In the genomic region with DNA sequence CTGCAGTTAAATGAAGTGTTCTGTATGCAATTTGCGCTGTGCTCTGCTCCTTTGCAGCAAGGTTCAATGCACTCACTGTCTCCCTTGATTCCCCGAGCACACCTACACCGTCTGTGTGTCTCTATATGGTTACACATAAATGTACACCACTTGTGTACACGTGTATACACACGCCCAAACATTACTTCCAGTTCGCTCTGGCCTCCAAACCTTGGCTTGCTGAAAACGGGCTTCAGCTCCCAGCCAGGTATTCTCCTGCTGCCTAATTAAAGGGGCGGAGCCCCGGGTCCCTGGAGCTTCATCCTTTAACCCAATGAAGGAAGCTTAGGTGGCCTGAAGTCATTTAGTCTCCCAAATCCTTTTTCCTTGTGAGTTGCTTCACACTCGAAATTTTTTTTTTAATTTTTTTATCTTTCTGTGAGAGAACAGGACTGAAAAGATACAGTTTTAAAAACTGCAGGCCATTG, we compare ENCODE assay signal across 10 cellular contexts. TPM values are rescaled to one million over a fixed set of nuclear protein-coding genes. Genes with fewer than 3 reads are reported as not detected.
DNase-seq lines count a peak whose midpoint lies in the region; ATAC-seq and TF ChIP-seq lines count a peak whose summit lies in the region.
"Had no signal": no experiment of that assay in that cellular context is flagged by ENCODE, and none has a peak within 500 bp of the region (broad histone marks: within the 10 kb centered on the region; RNA-seq: fewer than 3 reads in every experiment).

No MANE protein-coding gene starts in this region.

- H3K9ac ChIP-seq in H9 (ENCODE audit: extremely low read depth, insufficient read length, low read length), result no peak overlapping the region

- H3K14ac ChIP-seq in H9 (ENCODE audit: insufficient read depth, low read length), result no peak overlapping the region

- no peak overlapping the region for H2BK15ac ChIP-seq in H9 (ENCODE audit: low read depth, low read length)

- no peak overlapping the region for H2BK12ac ChIP-seq in H9 (ENCODE audit: insufficient read length, low read depth, low read length)

- H3K27me3 Mint-ChIP-seq in H9 (ENCODE audit: low read depth) (peaks cover 100% of the 10 kb centered on the region), neural crest cell (ENCODE audit: low read depth) (peaks cover 99% of the 10 kb centered on the region), chondrocyte (ENCODE audit: low read depth) (peaks cover 88% of the 10 kb centered on the region)

- no peak overlapping the region; a peak in 1 of 7 replicates for H3K27ac Mint-ChIP-seq in H9
- H3K27ac Mint-ChIP-seq in neural crest cell (ENCODE audit: unreplicated experiment), result no peak overlapping the region
- no peak overlapping the region for H3K27ac Mint-ChIP-seq in chondrocyte (ENCODE audit: unreplicated experiment)

- H3K4me1 Mint-ChIP-seq in H9, result peaks cover 53 to 84% of the 10 kb centered on the region in 2 experiments
- H3K4me1 Mint-ChIP-seq in neural crest cell, result peaks cover 10% of the 10 kb centered on the region
- H3K4me1 Mint-ChIP-seq in chondrocyte (ENCODE audit: low read depth), result peaks cover 19% of the 10 kb centered on the region

- H4K8ac ChIP-seq in H9 (replicated peaks; ENCODE audit: insufficient read length, low read depth, low read length), result no peak overlapping the region

- TF ChIP-seq CTCF in H9 (conservative IDR thresholded peaks at IDR 0.05), result no peak
- TF ChIP-seq CTCF in coronary artery (IDR thresholded peaks at IDR 0.05), result no peak
- no peak for TF ChIP-seq CTCF in neural crest cell (conservative IDR thresholded peaks at IDR 0.05)
- TF ChIP-seq CTCF in chondrocyte (IDR thresholded peaks at IDR 0.05), result no peak

- peak overlapping the region; percentile 41 for H3K56ac ChIP-seq in H9 (ENCODE audit: insufficient read length, low read depth, low read length)

- peak overlapping the region; percentile 56 for H3K4me3 ChIP-seq in coronary artery

- H3K9me3 Mint-ChIP-seq in H9, result peaks cover 3 to 12% of the 10 kb centered on the region in 2 experiments; a peak in 2 of 5 replicates
- H3K9me3 Mint-ChIP-seq in neural crest cell, result no peaks in the 10 kb centered on the region
- H3K9me3 Mint-ChIP-seq in chondrocyte (ENCODE audit: low read depth), result no peaks in the 10 kb centered on the region

- H3K4ac ChIP-seq in H9 (ENCODE audit: low read depth, low read length), result no peak overlapping the region

- H4K5ac ChIP-seq in H9 (ENCODE audit: insufficient read length, low read depth, low read length), result no peak overlapping the region

- H2AK5ac ChIP-seq in H9 (ENCODE audit: insufficient read length, low read length), result no peak overlapping the region

- H3K9me3 ChIP-seq in H9 (ENCODE audit: control insufficient read depth, low read depth, low read length), result no peaks in the 10 kb centered on the region

- no peaks in the 10 kb centered on the region for H4K20me1 ChIP-seq in H9 (ENCODE audit: control insufficient read depth, insufficient read depth, insufficient read length)

- DNase-seq in H9, result peak; percentile 54
- peak; percentile 77 for DNase-seq in NCI-H146 treated with DMSO at 0.1 percent for 48 hours (lab: John Stamatoyannopoulos, UW; ENCODE audit: unreplicated experiment)
- DNase-seq in coronary artery (ENCODE audit: low spot score), result no peak
- DNase-seq in neural crest cell (ENCODE audit: low read depth, low spot score), result no peak
- DNase-seq in T-helper 1 cell, result no peak
- no peak for DNase-seq in chondrocyte (ENCODE audit: low spot score)
- DNase-seq in substantia nigra (lab: John Stamatoyannopoulos, UW), result no peak
- DNase-seq: stimulated activated naive CD8-positive, alpha-beta T cell treated with anti-CD3 and anti-CD28 coated beads, Interleukin-15, Interleukin-2, amounts not matched to agents 100 U/mL and 50 U/mL, for 24 hours had no signal

- peak overlapping the region; percentile 100 for H3K4me2 ChIP-seq in H9 (ENCODE audit: insufficient read depth, insufficient read length, low read length)

- no peak overlapping the region for H4K91ac ChIP-seq in H9 (ENCODE audit: insufficient read length, low read depth, low read length)

- H3K23ac ChIP-seq in H9 (ENCODE audit: insufficient read length, low read depth, low read length), result no peak overlapping the region

- no peaks in the 10 kb centered on the region for H3K79me2 ChIP-seq in H9 (ENCODE audit: insufficient read depth, low read length)

- peaks cover 25% of the 10 kb centered on the region for H3K23me2 ChIP-seq in H9 (ENCODE audit: insufficient read length, low read depth, low read length, poor library complexity, severe bottlenecking)

- no peak overlapping the region for H2BK120ac ChIP-seq in H9 (ENCODE audit: low read depth, low read length, poor library complexity, severe bottlenecking)

- H3K4me3 Mint-ChIP-seq in H9 (peak overlapping the region; percentile 57 to 86), neural crest cell (peak overlapping the region; percentile 47), chondrocyte (ENCODE audit: unreplicated experiment) (no peak overlapping the region)

- H3K27me3 ChIP-seq in H9 (ENCODE audit: insufficient read depth, low read length), result peaks cover 75% of the 10 kb centered on the region

- no peak for ATAC-seq in HG02885 (IDR thresholded peaks at IDR 0.05; ENCODE audit: poor library complexity, unreplicated experiment)
- ATAC-seq: stimulated activated naive CD8-positive, alpha-beta T cell treated with anti-CD3 and anti-CD28 coated beads, Interleukin-15, Interleukin-2, amounts not matched to agents 100 U/mL and 50 U/mL, for 24 hours had no signal

- H3K36me3 Mint-ChIP-seq in H9 (ENCODE audit: insufficient read depth in 1 of 3, low read depth in 3 of 3) (no peaks in the 10 kb centered on the region; a peak in 1 of 7 replicates), neural crest cell (ENCODE audit: low read depth) (peaks cover 2% of the 10 kb centered on the region), chondrocyte (ENCODE audit: low read depth) (peaks cover 2% of the 10 kb centered on the region)

- no peak overlapping the region for H2BK5ac ChIP-seq in H9 (ENCODE audit: insufficient read length, low read length)

- H2AFZ ChIP-seq in H9 (ENCODE audit: low read length), result no peak overlapping the region

- no peaks in the 10 kb centered on the region for H3K79me1 ChIP-seq in H9 (ENCODE audit: insufficient read depth, low read depth, low read length, poor library complexity, severe bottlenecking)

- no peak overlapping the region for H3T11ph ChIP-seq in H9 (ENCODE audit: low read length)

- no peak overlapping the region for H2BK20ac ChIP-seq in H9 (ENCODE audit: low read depth, low read length, poor library complexity, severe bottlenecking)

- H3K4me1 ChIP-seq in H9 (ENCODE audit: insufficient read depth, low read length), result peaks cover 5% of the 10 kb centered on the region; the same call in 1 of the 2 replicates

- H3K27ac ChIP-seq in H9 (ENCODE audit: insufficient read length, low read depth, low read length), result no peak overlapping the region
- no peak overlapping the region for H3K27ac ChIP-seq in coronary artery
- H3K27ac ChIP-seq in substantia nigra (ENCODE audit: low read depth, low read length, poor library complexity, severe bottlenecking), result no peak overlapping the region

- H3K18ac ChIP-seq in H9 (ENCODE audit: insufficient read length, low read depth, low read length), result no peak overlapping the region

- no CpG with 5 or more reads among the region's 10 CpGs for WGBS in H9 (ENCODE audit: extremely low coverage, insufficient read length, low lambda C conversion rate)

RNA-seq across cellular contexts. Expression of gene ISL1, which starts 4.6 kb away (rescaled TPM):
- 0.13 TPM in 1 of 2 replicates, not detected in the other for total RNA-seq in H9 (2021)
- 9.4 and 9.8 TPM in 2 replicates for total RNA-seq in neural crest cell
- not detected in 3 replicates for total RNA-seq in chondrocyte
- total RNA-seq: mononuclear cell had no signal

Comparison
In these comparisons a context has a peak if more than half of its experiments do, and no peak if none do; other contexts are left out.
1. DNase-seq: peak in H9 (single experiment) and NCI-H146 treated with DMSO at 0.1 percent for 48 hours (single experiment); none in coronary artery (single experiment), neural crest cell (single experiment), T-helper 1 cell (0 of 5), chondrocyte (single experiment) and substantia nigra (0 of 49).